ENCODE assay signal across 8 cellular contexts in genomic region chr2:100416397-100416938, GRCh38. TPM values are rescaled to one million over a fixed set of nuclear protein-coding genes. Genes with fewer than 3 reads are reported as not detected.
DNase-seq lines count a peak whose midpoint lies in the region; ATAC-seq and TF ChIP-seq lines count a peak whose summit lies in the region.

No MANE protein-coding gene starts in this region.

- H3K9me2 ChIP-seq in DOHH2 (replicated peaks; ENCODE audit: control insufficient read depth, low read length), result no peaks in the 10 kb centered on the region

- peak overlapping the region; percentile 83 for H3K4me2 ChIP-seq in DOHH2 (ENCODE audit: low read length)

- H3K4me1 ChIP-seq in DOHH2 (ENCODE audit: control insufficient read depth, low read length) (peaks cover 25% of the 10 kb centered on the region), Panc1 (ENCODE audit: control insufficient read depth, insufficient read depth, low read length) (peaks cover 16% of the 10 kb centered on the region; the same call in 1 of the 2 replicates), esophagus muscularis mucosa (peaks cover 9 to 31% (median 21%) of the 10 kb centered on the region in 4 donors), ovary (ENCODE audit: insufficient read depth) (no peaks in the 10 kb centered on the region)

- CTCF ChIA-PET in Panc1 (lab: Charles Lee), result no interaction called here

- H3K4me3 ChIP-seq in DOHH2 (ENCODE audit: low read length) (peak overlapping the region; percentile 80), Panc1 (ENCODE audit: low read depth in 2 of 2, low read length in 2 of 2) (peak overlapping the region; percentile 90 to 96), esophagus muscularis mucosa (peak overlapping the region; percentile 78 to 87 (median 84)), ovary (peak overlapping the region; percentile 75)

- TF ChIP-seq POLR2A in esophagus muscularis mucosa (IDR thresholded peaks at IDR 0.05; ENCODE audit: low read depth) (no peak), ovary (IDR thresholded peaks at IDR 0.05) (no peak)

- H3K79me2 ChIP-seq in DOHH2 (ENCODE audit: control insufficient read depth, low read length), result peaks cover 22% of the 10 kb centered on the region

- no TSS peak for BruUV-seq in Panc1 (replicated peaks; lab: Mats Ljungman, UMichigan)

- in situ Hi-C loops in Panc1 (cut with HindIII; ENCODE audit: low pct_unique_long_range_greater_than_20kb, low sequenced_read_pairs), result no loop called here

- POLR2A ChIA-PET in Panc1 (lab: Charles Lee), result interaction anchor here (0.6 kb wide), 2 partner anchors 39 to 893 kb away, joined by 3 to 4 read pairs; no protein-coding TSS in a partner anchor

- peaks cover 8% of the 10 kb centered on the region; the same call in 1 of the 2 replicates for H3F3A ChIP-seq in DOHH2 (ENCODE audit: control insufficient read depth, insufficient read depth)

- H3K27ac ChIP-seq in DOHH2 (ENCODE audit: low read depth, low read length) (peak overlapping the region; percentile 26; the same call in 1 of the 2 replicates), Panc1 (ENCODE audit: low read length) (peak overlapping the region; percentile 90), esophagus muscularis mucosa (replicated peaks in 1 of 4) (peak overlapping the region; percentile 87 to 92 (median 88)), ovary (no peak overlapping the region)

- no peak for ATAC-seq in Panc1
- ATAC-seq in HG02759 (IDR thresholded peaks at IDR 0.05; ENCODE audit: unreplicated experiment), result no peak
- no peak for ATAC-seq in GM18517 (IDR thresholded peaks at IDR 0.05; ENCODE audit: unreplicated experiment)

- TF ChIP-seq EP300 in esophagus muscularis mucosa (IDR thresholded peaks at IDR 0.05) (no peak), ovary (IDR thresholded peaks at IDR 0.05) (no peak)

- H3K9me3 ChIP-seq in DOHH2 (ENCODE audit: control insufficient read depth, insufficient read depth, low read length) (no peaks in the 10 kb centered on the region), Panc1 (ENCODE audit: control insufficient read depth, insufficient read depth, low read depth, low read length) (no peaks in the 10 kb centered on the region), esophagus muscularis mucosa (no peaks in the 10 kb centered on the region), ovary (no peaks in the 10 kb centered on the region)

- H3K36me3 ChIP-seq in DOHH2 (ENCODE audit: control insufficient read depth, low read length) (peaks cover 19% of the 10 kb centered on the region), Panc1 (ENCODE audit: control insufficient read depth, insufficient read depth, low read length) (no peaks in the 10 kb centered on the region; the same call in 1 of the 2 replicates), esophagus muscularis mucosa (peaks cover 0 to 25% (median 4%) of the 10 kb centered on the region in 4 donors), ovary (no peaks in the 10 kb centered on the region)

- no peaks in the 10 kb centered on the region for H4K20me1 ChIP-seq in DOHH2 (ENCODE audit: control insufficient read depth, insufficient read depth, low read depth, low read length)

- no peaks in the 10 kb centered on the region for H3K27me3 ChIP-seq in DOHH2 (ENCODE audit: control insufficient read depth, low read length)
- no peaks in the 10 kb centered on the region for H3K27me3 ChIP-seq in Panc1 (ENCODE audit: control insufficient read depth, insufficient read depth, low read length)
- no peaks in the 10 kb centered on the region for H3K27me3 ChIP-seq in esophagus muscularis mucosa
- no peaks in the 10 kb centered on the region for H3K27me3 ChIP-seq in ovary

- intact Hi-C loops in Panc1 (cut with micrococcal nuclease; ENCODE audit: unreplicated experiment), result loop anchor here (2.0 kb wide), 1 partner anchor 146 kb away; the partner anchor contains the start of gene PDCL3
- intact Hi-C loops in esophagus muscularis mucosa (cut with DNase I), result no loop called here
- intact Hi-C loops in ovary (cut with DNase I), result loop anchor here in 1 of 4 donors (1.0 to 5.0 kb wide), 2 partner anchors 42 to 146 kb away; partner anchors contain the start of gene PDCL3

- WGBS in esophagus muscularis mucosa, result 3% methylated on average over 6 of the region's 6 CpGs
- 0 to 3% (median 3%) methylated on average over 6 of the region's 6 CpGs for WGBS in ovary, 3 donors

- TF ChIP-seq CTCF in DOHH2 (IDR thresholded peaks at IDR 0.05; ENCODE audit: low read depth, low read length, poor library complexity, severe bottlenecking) (no peak), Panc1 (IDR thresholded peaks at IDR 0.05) (no peak), esophagus muscularis mucosa (IDR thresholded peaks at IDR 0.05) (no peak), ovary (IDR thresholded peaks at IDR 0.05) (no peak)

- DNase-seq in Panc1 (ENCODE audit: low read depth, low spot score) (no peak), esophagus muscularis mucosa (ENCODE audit: extremely low spot score) (peak; percentile 31), ovary (no peak), AML-193 (lab: John Stamatoyannopoulos, UW) (no peak), islet precursor cell (no peak)

RNA-seq across cellular contexts. Expression of gene CHST10, which starts 1.0 kb away (rescaled TPM):
- 22.0 TPM for total RNA-seq in Panc1 (2021; ENCODE audit: unreplicated experiment)
- polyA plus RNA-seq in Panc1 (2012; ENCODE audit: insufficient read length), result 18.4 TPM
- 10 to 100 TPM; 10.8 to 17.0 (median 13.5) TPM for total RNA-seq in esophagus muscularis mucosa
- total RNA-seq in ovary, result 10 to 100 TPM; 11.9 to 23.6 (median 15.8) TPM
- 10 to 100 TPM in 1 of 2 donors, 1 to 10 TPM in 1; 10.0 to 23.7 TPM for polyA plus RNA-seq in ovary

RNA-seq across cellular contexts. Expression of gene NMS, which starts 53.8 kb away (rescaled TPM):
- total RNA-seq in Panc1 (2021; ENCODE audit: unreplicated experiment), result not detected
- not detected for polyA plus RNA-seq in Panc1 (2012; ENCODE audit: insufficient read length)
- not detected for total RNA-seq in esophagus muscularis mucosa
- total RNA-seq in ovary, result not detected
- not detected for polyA plus RNA-seq in ovary

Comparison
In these comparisons a context has a peak if more than half of its experiments do, and no peak if none do; other contexts are left out.
1. H3K27ac ChIP-seq: peak in DOHH2 (single experiment), Panc1 (single experiment) and esophagus muscularis mucosa (4 of 4); none in ovary (0 of 2).
2. Peak in every context shown above with its lines, with median percentiles within 50 percentile points of each other: H3K4me3 ChIP-seq.